In the genomic region with DNA sequence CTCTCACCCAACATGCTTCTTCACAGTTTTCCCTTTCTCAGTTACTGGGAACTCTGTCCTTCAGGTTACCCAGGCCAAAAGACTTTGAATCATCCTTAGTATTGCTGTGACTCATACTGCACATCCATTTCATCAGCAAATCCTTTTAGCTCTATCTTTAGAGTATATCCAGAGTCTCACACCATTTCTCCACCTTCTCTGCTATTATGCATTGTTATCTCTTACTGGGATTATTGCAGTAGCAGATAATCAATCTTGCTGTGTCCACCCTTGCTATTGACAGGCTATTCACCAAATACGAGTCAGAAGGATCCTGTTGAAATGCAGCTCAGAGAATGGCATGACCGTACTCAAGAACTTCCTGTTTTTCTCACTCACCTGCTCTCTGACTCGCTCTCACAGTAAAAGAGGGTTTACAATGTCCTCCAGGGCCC, we compare ENCODE assay signal across 8 cellular contexts. TPM values are rescaled to one million over a fixed set of nuclear protein-coding genes. Genes with fewer than 3 reads are reported as not detected.
DNase-seq lines count a peak whose midpoint lies in the region; ATAC-seq lines count a peak whose summit lies in the region.

No MANE protein-coding gene starts in this region.

- POLR2A ChIA-PET in CD8-positive, alpha-beta memory T cell (lab: Charles Lee) = no interaction called here

- H3K9me3 ChIP-seq in CD8-positive, alpha-beta memory T cell (ENCODE audit: low read length) = no peaks in the 10 kb centered on the region

- no peak overlapping the region for H3K4me3 Mint-ChIP-seq in CD8-positive, alpha-beta memory T cell

- peak overlapping the region; percentile 14 for H3K4me3 ChIP-seq in CD8-positive, alpha-beta memory T cell (ENCODE audit: low read length)

- CTCF ChIA-PET in CD8-positive, alpha-beta memory T cell (lab: Charles Lee) = interaction anchor here (2.9 kb wide), 1 partner anchor 13 kb away, joined by 7 read pairs; no protein-coding TSS in a partner anchor

- no peaks in the 10 kb centered on the region for H3K27me3 ChIP-seq in CD8-positive, alpha-beta memory T cell (ENCODE audit: insufficient read depth, low read length, poor library complexity, severe bottlenecking)

- no peak overlapping the region for H3K27ac Mint-ChIP-seq in CD8-positive, alpha-beta memory T cell

- no peak overlapping the region for H3K27ac ChIP-seq in CD8-positive, alpha-beta memory T cell (ENCODE audit: low read depth, low read length)

- no peaks in the 10 kb centered on the region for H3K9me3 Mint-ChIP-seq in CD8-positive, alpha-beta memory T cell

- H3K4me1 ChIP-seq in CD8-positive, alpha-beta memory T cell (ENCODE audit: insufficient read depth, low read length) = peaks cover 19% of the 10 kb centered on the region

- no peaks in the 10 kb centered on the region for H3K27me3 Mint-ChIP-seq in CD8-positive, alpha-beta memory T cell

- DNase-seq in CD8-positive, alpha-beta memory T cell = peak in 1 of 5 donors; percentile 14
- DNase-seq in RPMI8226 (peak; percentile 63), iPS-NIHi7 (ENCODE audit: extremely low spot score) (peak; percentile 25), NCI-H526 treated with DMSO at 0.1 percent for 48 hours (lab: John Stamatoyannopoulos, UW) (no peak), NCI-H524 (lab: John Stamatoyannopoulos, UW) (no peak), cortex of kidney (lab: John Stamatoyannopoulos, UW) (no peak)

- peaks cover 0 to 5% (median 2%) of the 10 kb centered on the region in 3 donors for H3K36me3 Mint-ChIP-seq in CD8-positive, alpha-beta memory T cell

- peaks cover 0 to 7% (median 0%) of the 10 kb centered on the region in 3 donors for H3K4me1 Mint-ChIP-seq in CD8-positive, alpha-beta memory T cell

- H3K36me3 ChIP-seq in CD8-positive, alpha-beta memory T cell (ENCODE audit: insufficient read depth, low read length) = no peaks in the 10 kb centered on the region

- ATAC-seq in GM19351 (IDR thresholded peaks at IDR 0.05; ENCODE audit: unreplicated experiment) (peak; percentile 54), HG03159 (IDR thresholded peaks at IDR 0.05; ENCODE audit: unreplicated experiment) (peak; percentile 92)

RNA-seq across cellular contexts. Expression of a gene that starts 57.3 kb away (rescaled TPM):
- total RNA-seq in CD8-positive, alpha-beta memory T cell = 10 to 100 TPM; 14.4 to 15.0 TPM
- 19.8 TPM for polyA plus RNA-seq in CD8-positive, alpha-beta memory T cell

Comparison
In these comparisons a context has a peak if more than half of its experiments do, and no peak if none do; other contexts are left out.
1. DNase-seq: peak in RPMI8226 (single experiment) and iPS-NIHi7 (single experiment); none in NCI-H526 treated with DMSO at 0.1 percent for 48 hours (single experiment), NCI-H524 (0 of 2) and cortex of kidney (single experiment).